1 cellular context compared by ENCODE assay signal in genomic region chr15:59688888-59689625, GRCh38.
TF ChIP-seq lines count a peak whose summit lies in the region.

TSS of gene BNIP2 (minus strand) at chr15:59689320. CDS start at chr15:59682457, 6,863 bp downstream.

TF ChIP-seq in HepG2, 621 proteins besides CTCF, POLR2A, EP300 and RAD21 (continued from another document and continues in another):
- no peak for TF ChIP-seq SCMH1 (CRISPR knock-in tag; IDR thresholded peaks at IDR 0.05; ENCODE audit: borderline replicate concordance)
- no peak for TF ChIP-seq E2F2 (CRISPR knock-in tag; IDR thresholded peaks at IDR 0.05; ENCODE audit: borderline replicate concordance)
- TF ChIP-seq ZUFSP (CRISPR knock-in tag; IDR thresholded peaks at IDR 0.05; ENCODE audit: borderline replicate concordance): no peak
- TF ChIP-seq BRD4 (CRISPR knock-in tag; IDR thresholded peaks at IDR 0.05): peak; percentile 85; the same call in 1 of the 2 replicates
- TF ChIP-seq NFAT5 (CRISPR knock-in tag; IDR thresholded peaks at IDR 0.05): no peak
- TF ChIP-seq HDAC1 (CRISPR knock-in tag; IDR thresholded peaks at IDR 0.05): peak; percentile 92
- TF ChIP-seq ZNF770 (CRISPR knock-in tag; IDR thresholded peaks at IDR 0.05): no peak; the same call in 1 of the 2 replicates
- TF ChIP-seq SETDB1 (CRISPR knock-in tag; IDR thresholded peaks at IDR 0.05; ENCODE audit: borderline replicate concordance): no peak
- no peak for TF ChIP-seq ZNF101 (CRISPR knock-in tag; IDR thresholded peaks at IDR 0.05; ENCODE audit: borderline replicate concordance, low read depth)
- peak; percentile 52 for TF ChIP-seq ARID5B (CRISPR knock-in tag; IDR thresholded peaks at IDR 0.05)
- TF ChIP-seq ZNF292 (CRISPR knock-in tag; IDR thresholded peaks at IDR 0.05; ENCODE audit: borderline replicate concordance, low read depth): no peak
- TF ChIP-seq MXD4 (CRISPR knock-in tag; IDR thresholded peaks at IDR 0.05): peak; percentile 60; the same call in 1 of the 2 replicates
- peak; percentile 74 for TF ChIP-seq KDM5A (IDR thresholded peaks at IDR 0.05; ENCODE audit: borderline replicate concordance, low read length)
- TF ChIP-seq JUN (CRISPR knock-in tag; IDR thresholded peaks at IDR 0.05): no peak
- TF ChIP-seq ARHGAP35 (CRISPR knock-in tag; IDR thresholded peaks at IDR 0.05; ENCODE audit: borderline replicate concordance): peak; percentile 82; the same call in 1 of the 2 replicates
- 0 out of 2 replicates have a peak, but pooled peaks have one; percentile 49 for TF ChIP-seq ZNF780A (CRISPR knock-in tag; IDR thresholded peaks at IDR 0.05)
- TF ChIP-seq KMT2B (CRISPR knock-in tag; IDR thresholded peaks at IDR 0.05): peak; percentile 89
- no peak for TF ChIP-seq NFIC (IDR thresholded peaks at IDR 0.05; ENCODE audit: low read length)
- no peak for TF ChIP-seq ZNF354B (CRISPR knock-in tag; IDR thresholded peaks at IDR 0.05)
- TF ChIP-seq HOXA3 (CRISPR knock-in tag; IDR thresholded peaks at IDR 0.05): peak; percentile 85
- no peak for TF ChIP-seq HNF1B (CRISPR knock-in tag; IDR thresholded peaks at IDR 0.05)
- 0 out of 2 replicates have a peak, but pooled peaks have one; percentile 60 for TF ChIP-seq LBX2 (CRISPR knock-in tag; IDR thresholded peaks at IDR 0.05; ENCODE audit: borderline replicate concordance)
- TF ChIP-seq KDM1A (CRISPR knock-in tag; IDR thresholded peaks at IDR 0.05): no peak
- TF ChIP-seq BCL3 (CRISPR knock-in tag; IDR thresholded peaks at IDR 0.05): peak; percentile 72; the same call in 1 of the 2 replicates
- no peak for TF ChIP-seq ZBTB46 (CRISPR knock-in tag; IDR thresholded peaks at IDR 0.05; ENCODE audit: borderline replicate concordance)
- no peak; the same call in 1 of the 2 replicates for TF ChIP-seq ZNF451 (CRISPR knock-in tag; IDR thresholded peaks at IDR 0.05)
- no peak for TF ChIP-seq ZNF773 (CRISPR knock-in tag; IDR thresholded peaks at IDR 0.05; ENCODE audit: borderline replicate concordance)
- 0 out of 2 replicates have a peak, but pooled peaks have one; percentile 29 for TF ChIP-seq ZNF629 (CRISPR knock-in tag; conservative IDR thresholded peaks at IDR 0.05)
- TF ChIP-seq XRCC5 (optimal IDR thresholded peaks at IDR 0.05; ENCODE audit: low read length): peak; percentile 37
- no peak for TF ChIP-seq RAD51 (IDR thresholded peaks at IDR 0.05; ENCODE audit: borderline replicate concordance)
- peak; percentile 88; the same call in 1 of the 2 replicates for TF ChIP-seq ZFP36L1 (CRISPR knock-in tag; IDR thresholded peaks at IDR 0.05)
- TF ChIP-seq IRF9 (CRISPR knock-in tag; IDR thresholded peaks at IDR 0.05; ENCODE audit: borderline replicate concordance): peak; percentile 91; the same call in 1 of the 2 replicates
- TF ChIP-seq POGK (CRISPR knock-in tag; conservative IDR thresholded peaks at IDR 0.05): peak; percentile 80
